Comparison of ENCODE assay signal across 15 cellular contexts in genomic region chr12:91786490-91787272, GRCh38.
"Had no signal": no experiment of that assay in that cellular context is flagged by ENCODE, and none has a peak within 500 bp of the region (broad histone marks: within the 10 kb centered on the region; RNA-seq: fewer than 3 reads in every experiment).

No MANE protein-coding gene starts in this region.

- DNase-seq: activated CD4-positive, alpha-beta memory T cell treated with anti-CD3 and anti-CD28 coated beads for 36 hours; activated naive CD4-positive, alpha-beta T cell treated with anti-CD3 and anti-CD28 coated beads for 36 hours; amniotic stem cell; body of pancreas; left cardiac atrium; lower lobe of right lung; midbrain; psoas muscle; sigmoid colon; stimulated activated CD4-positive, alpha-beta T cell treated with anti-CD3 and anti-CD28 coated beads, Interleukin-12 subunit alpha, Interleukin-12 subunit beta, amount 100 ng/mL, for 4 hours; stimulated activated naive CD4-positive, alpha-beta T cell treated with Interleukin-2 at 50 U/mL for 16 hours; SW 1271; T1000; upper lobe of right lung had no signal

- H3K9me3 ChIP-seq: lower lobe of right lung, psoas muscle, sigmoid colon, upper lobe of right lung had no signal

- H3K27ac ChIP-seq: body of pancreas, lower lobe of right lung, psoas muscle, sigmoid colon, upper lobe of right lung had no signal

- ATAC-seq: body of pancreas, esophagus mucosa, left cardiac atrium, lower lobe of right lung, psoas muscle, upper lobe of right lung had no signal

- H3K4me3 ChIP-seq: body of pancreas, lower lobe of right lung, psoas muscle, sigmoid colon, upper lobe of right lung had no signal

- H3K36me3 Mint-ChIP-seq: activated CD4-positive, alpha-beta memory T cell treated with anti-CD3 and anti-CD28 coated beads for 36 hours had no signal

- H3K27me3 ChIP-seq: body of pancreas, sigmoid colon, upper lobe of right lung had no signal

- H3K9me3 Mint-ChIP-seq: activated CD4-positive, alpha-beta memory T cell treated with anti-CD3 and anti-CD28 coated beads for 36 hours; activated naive CD4-positive, alpha-beta T cell treated with anti-CD3 and anti-CD28 coated beads for 36 hours had no signal

- H3K4me1 ChIP-seq: body of pancreas, lower lobe of right lung, psoas muscle, sigmoid colon, upper lobe of right lung had no signal

- H3K36me3 ChIP-seq: lower lobe of right lung, sigmoid colon, upper lobe of right lung had no signal

- H3K4me3 Mint-ChIP-seq: activated CD4-positive, alpha-beta memory T cell treated with anti-CD3 and anti-CD28 coated beads for 36 hours; activated naive CD4-positive, alpha-beta T cell treated with anti-CD3 and anti-CD28 coated beads for 36 hours had no signal

- H3K27ac Mint-ChIP-seq: activated CD4-positive, alpha-beta memory T cell treated with anti-CD3 and anti-CD28 coated beads for 36 hours; activated naive CD4-positive, alpha-beta T cell treated with anti-CD3 and anti-CD28 coated beads for 36 hours had no signal
